Comparison of ENCODE assay signal across 1 cellular context in genomic region chr14:71680733-71681387, GRCh38.
TF ChIP-seq lines count a peak whose summit lies in the region.

No MANE protein-coding gene starts in this region.

TF ChIP-seq in WTC11, 78 proteins besides CTCF, POLR2A, EP300 and RAD21 (continued from another document):
- TF ChIP-seq ATF6 (CRISPR knock-in tag; IDR thresholded peaks at IDR 0.05) (no peak), ETV6 (CRISPR knock-in tag; IDR thresholded peaks at IDR 0.05) (peak; percentile 32; the same call in 1 of the 2 replicates)
- TF ChIP-seq, protein P1, sequence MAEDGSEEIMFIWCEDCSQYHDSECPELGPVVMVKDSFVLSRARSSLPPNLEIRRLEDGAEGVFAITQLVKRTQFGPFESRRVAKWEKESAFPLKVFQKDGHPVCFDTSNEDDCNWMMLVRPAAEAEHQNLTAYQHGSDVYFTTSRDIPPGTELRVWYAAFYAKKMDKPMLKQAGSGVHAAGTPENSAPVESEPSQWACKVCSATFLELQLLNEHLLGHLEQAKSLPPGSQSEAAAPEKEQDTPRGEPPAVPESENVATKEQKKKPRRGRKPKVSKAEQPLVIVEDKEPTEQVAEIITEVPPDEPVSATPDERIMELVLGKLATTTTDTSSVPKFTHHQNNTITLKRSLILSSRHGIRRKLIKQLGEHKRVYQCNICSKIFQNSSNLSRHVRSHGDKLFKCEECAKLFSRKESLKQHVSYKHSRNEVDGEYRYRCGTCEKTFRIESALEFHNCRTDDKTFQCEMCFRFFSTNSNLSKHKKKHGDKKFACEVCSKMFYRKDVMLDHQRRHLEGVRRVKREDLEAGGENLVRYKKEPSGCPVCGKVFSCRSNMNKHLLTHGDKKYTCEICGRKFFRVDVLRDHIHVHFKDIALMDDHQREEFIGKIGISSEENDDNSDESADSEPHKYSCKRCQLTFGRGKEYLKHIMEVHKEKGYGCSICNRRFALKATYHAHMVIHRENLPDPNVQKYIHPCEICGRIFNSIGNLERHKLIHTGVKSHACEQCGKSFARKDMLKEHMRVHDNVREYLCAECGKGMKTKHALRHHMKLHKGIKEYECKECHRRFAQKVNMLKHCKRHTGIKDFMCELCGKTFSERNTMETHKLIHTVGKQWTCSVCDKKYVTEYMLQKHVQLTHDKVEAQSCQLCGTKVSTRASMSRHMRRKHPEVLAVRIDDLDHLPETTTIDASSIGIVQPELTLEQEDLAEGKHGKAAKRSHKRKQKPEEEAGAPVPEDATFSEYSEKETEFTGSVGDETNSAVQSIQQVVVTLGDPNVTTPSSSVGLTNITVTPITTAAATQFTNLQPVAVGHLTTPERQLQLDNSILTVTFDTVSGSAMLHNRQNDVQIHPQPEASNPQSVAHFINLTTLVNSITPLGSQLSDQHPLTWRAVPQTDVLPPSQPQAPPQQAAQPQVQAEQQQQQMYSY (CRISPR knock-in tag; IDR thresholded peaks at IDR 0.05) = no peak
TF ChIP-seq in WTC11: peak in this region for 2.
